In the genomic region with DNA sequence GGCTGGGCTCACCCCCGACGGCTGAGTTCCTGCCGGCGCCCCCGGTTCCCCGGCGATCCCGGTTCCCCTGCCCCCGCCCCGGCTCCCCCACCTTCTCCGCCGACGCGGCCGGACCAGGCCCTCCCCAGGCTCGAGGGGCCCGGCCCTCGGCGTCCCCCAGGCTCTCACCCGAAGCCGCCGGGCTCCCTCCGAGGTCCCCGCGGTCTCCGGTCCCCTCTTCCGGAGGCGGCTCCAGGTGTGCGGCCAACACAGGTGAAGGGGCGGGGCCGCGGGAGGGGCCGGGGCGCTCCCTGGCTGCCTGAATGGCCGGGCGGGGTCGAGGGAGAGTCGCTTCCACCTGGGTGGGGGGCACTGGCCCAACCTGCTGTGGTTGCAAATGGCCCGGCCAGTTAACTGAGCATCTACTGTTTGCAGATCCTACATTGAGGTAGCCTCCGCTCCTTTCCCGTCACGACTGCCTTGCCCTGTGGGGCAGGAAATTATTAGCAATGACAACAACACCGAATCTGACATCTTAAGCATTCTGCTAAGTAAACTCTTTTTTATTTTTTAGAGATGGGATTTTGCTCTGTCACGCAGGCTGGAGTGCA, we compare ENCODE assay signal across 12 cellular contexts. TPM values are rescaled to one million over a fixed set of nuclear protein-coding genes. Genes with fewer than 3 reads are reported as not detected.
DNase-seq lines count a peak whose midpoint lies in the region; TF ChIP-seq lines count a peak whose summit lies in the region.
"Had no signal": no experiment of that assay in that cellular context is flagged by ENCODE, and none has a peak within 500 bp of the region (broad histone marks: within the 10 kb centered on the region; RNA-seq: fewer than 3 reads in every experiment).

A gene with protein sequence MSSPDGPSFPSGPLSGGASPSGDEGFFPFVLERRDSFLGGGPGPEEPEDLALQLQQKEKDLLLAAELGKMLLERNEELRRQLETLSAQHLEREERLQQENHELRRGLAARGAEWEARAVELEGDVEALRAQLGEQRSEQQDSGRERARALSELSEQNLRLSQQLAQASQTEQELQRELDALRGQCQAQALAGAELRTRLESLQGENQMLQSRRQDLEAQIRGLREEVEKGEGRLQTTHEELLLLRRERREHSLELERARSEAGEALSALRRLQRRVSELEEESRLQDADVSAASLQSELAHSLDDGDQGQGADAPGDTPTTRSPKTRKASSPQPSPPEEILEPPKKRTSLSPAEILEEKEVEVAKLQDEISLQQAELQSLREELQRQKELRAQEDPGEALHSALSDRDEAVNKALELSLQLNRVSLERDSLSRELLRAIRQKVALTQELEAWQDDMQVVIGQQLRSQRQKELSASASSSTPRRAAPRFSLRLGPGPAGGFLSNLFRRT (minus strand): TSS at position 219 of the 590 bp plus-strand sequence. CDS start 1,448 bp downstream, outside the sequence.

- no peak for TF ChIP-seq EP300 in ovary (IDR thresholded peaks at IDR 0.05)

- 5 to 26% (median 11%) methylated on average over 8 to 44 of the region's 44 CpGs for WGBS in ovary, 3 donors

- TF ChIP-seq POLR2A in ovary (IDR thresholded peaks at IDR 0.05) (no peak), uterus (IDR thresholded peaks at IDR 0.05) (no peak)

- peak within 1 kb of the TSS; percentile 69 for H3K4me3 ChIP-seq in LNCaP clone FGC (ENCODE audit: low read depth, low read length)
- H3K4me3 ChIP-seq in epithelial cell of proximal tubule (ENCODE audit: low read depth, low read length), result peak within 1 kb of the TSS; percentile 13
- H3K4me3 ChIP-seq in ovary, result peak within 1 kb of the TSS; percentile 23
- no peak within 1 kb of the TSS for H3K4me3 ChIP-seq in uterus

- intact Hi-C loops in ovary (cut with DNase I), result loop anchor here in 1 of 4 donors (10.0 kb wide), 1 partner anchor 128 kb away; no protein-coding TSS in a partner anchor
- intact Hi-C loops in uterus (cut with DNase I; ENCODE audit: low total_unique reads), result no loop called here
- intact Hi-C loops in posterior vena cava (cut with DNase I), result no loop called here

- H3K4me1 ChIP-seq in ovary (ENCODE audit: insufficient read depth), result no peaks in the 10 kb centered on the region
- no peaks in the 10 kb centered on the region for H3K4me1 ChIP-seq in uterus
- H3K4me1 ChIP-seq: ascending aorta had no signal

- no peaks in the 10 kb centered on the region for H3K27me3 ChIP-seq in ovary
- H3K27me3 ChIP-seq in uterus, result peaks cover 18 to 32% of the 10 kb centered on the region in 2 donors

- H3K27ac ChIP-seq in ovary, result no peak within 1 kb of the TSS
- no peak within 1 kb of the TSS for H3K27ac ChIP-seq in uterus
- H3K27ac ChIP-seq: ascending aorta had no signal

- DNase-seq in DMS53 (lab: John Stamatoyannopoulos, UW) (peak; percentile 73), LNCaP clone FGC (ENCODE audit: low read depth) (no peak), epithelial cell of proximal tubule (ENCODE audit: low read depth) (no peak), ovary (no peak), uterus (no peak), posterior vena cava (ENCODE audit: low spot score) (no peak), SW480 (ENCODE audit: low spot score) (no peak)
- DNase-seq in activated CD8-positive, alpha-beta memory T cell treated with anti-CD3 and anti-CD28 coated beads for 24 hours, result no peak
- DNase-seq: activated CD4-positive, alpha-beta T cell treated with anti-CD3 and anti-CD28 coated beads, Interleukin-2, amount 50 U/mL, for 1 hour; foreskin fibroblast had no signal

- TF ChIP-seq CTCF in LNCaP clone FGC (IDR thresholded peaks at IDR 0.05; ENCODE audit: control insufficient read depth, extremely low read depth, insufficient read depth), result no peak
- no peak for TF ChIP-seq CTCF in epithelial cell of proximal tubule (conservative IDR thresholded peaks at IDR 0.05; ENCODE audit: low read depth, low read length)
- no peak for TF ChIP-seq CTCF in ovary (IDR thresholded peaks at IDR 0.05)
- TF ChIP-seq CTCF in uterus (IDR thresholded peaks at IDR 0.05), result no peak

- no peaks in the 10 kb centered on the region for H3K36me3 ChIP-seq in ovary
- no peaks in the 10 kb centered on the region for H3K36me3 ChIP-seq in uterus
- H3K36me3 ChIP-seq: ascending aorta had no signal

- H3K9me3 ChIP-seq in ovary (no peaks in the 10 kb centered on the region), uterus (no peaks in the 10 kb centered on the region)
- H3K9me3 ChIP-seq: ascending aorta had no signal

RNA-seq across cellular contexts. Expression of the gene that starts here (rescaled TPM):
- 2.5 and 4.6 TPM in 2 replicates for total RNA-seq in epithelial cell of proximal tubule
- 10 to 100 TPM in 1 of 7 donors, 1 to 10 TPM in 2, under 1 TPM in 2, not detected in 2; 0.89 to 21.9 (median 1.7) TPM for total RNA-seq in ovary
- under 1 TPM in 1 of 2 donors, not detected in 1; 0.02 TPM for polyA plus RNA-seq in ovary
- 1 to 10 TPM in 1 of 4 donors, under 1 TPM in 2, not detected in 1; 0.26 to 1.9 (median 0.29) TPM for total RNA-seq in uterus
- under 1 TPM in 1 of 2 donors, not detected in 1; 0.10 TPM for total RNA-seq in posterior vena cava
- total RNA-seq: ascending aorta, neural crest cell had no signal

Comparison
In these comparisons a context has a peak if more than half of its experiments do, and no peak if none do; other contexts are left out.
1. H3K4me3 ChIP-seq: peak in LNCaP clone FGC (single experiment), epithelial cell of proximal tubule (single experiment) and ovary (single experiment); none in uterus (0 of 2).